Comparison of ENCODE assay signal across 8 cellular contexts in the genomic region with DNA sequence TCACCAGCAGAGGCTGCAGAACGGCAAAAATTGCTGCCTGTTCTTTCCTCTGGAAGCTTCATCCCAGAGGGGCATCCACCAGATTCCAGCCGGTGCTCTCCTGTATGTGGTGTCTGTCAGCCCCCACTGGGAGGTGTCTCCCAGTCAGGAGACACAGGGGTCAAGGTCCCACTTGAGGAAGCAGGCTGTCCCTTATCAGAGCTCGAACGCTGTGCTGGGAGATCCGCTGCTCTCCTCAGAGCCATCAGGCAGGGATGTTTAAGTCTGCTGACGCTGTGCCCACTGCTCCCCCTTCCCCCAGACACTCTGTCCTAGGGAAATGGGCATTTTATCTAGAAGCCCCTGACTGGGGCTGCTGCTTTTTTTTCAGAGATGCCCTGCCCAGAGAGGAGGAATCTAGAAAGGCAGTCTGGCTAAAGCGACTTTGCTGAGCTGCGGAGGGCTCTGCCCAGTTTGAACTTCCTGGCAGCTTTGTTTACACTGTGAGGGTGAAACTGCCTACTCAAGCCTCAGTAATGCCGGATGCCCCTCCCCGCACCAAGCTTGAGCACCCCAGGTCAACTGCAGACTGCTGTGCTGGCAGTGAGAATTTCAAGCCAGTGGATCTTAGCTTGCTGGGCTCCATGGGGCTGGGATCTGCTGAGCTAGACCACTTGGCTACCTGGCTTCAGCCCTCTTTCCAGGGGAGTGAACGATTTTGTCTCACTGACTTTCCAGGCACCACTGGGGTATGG.
DNase-seq lines count a peak whose midpoint lies in the region; ATAC-seq, FAIRE-seq and TF ChIP-seq lines count a peak whose summit lies in the region.
"Not testable (repeated sequence)": the region's sequence is repeated elsewhere in the genome, so short reads cannot be mapped to it uniquely, and the experiment has no call there.

No MANE protein-coding gene starts in this region.

- CTCF ChIA-PET in CD4-positive, alpha-beta T cell (lab: Charles Lee) = not testable (repeated sequence)

- H3K4me3 ChIP-seq in coronary artery = peak overlapping the region; percentile 56
- peak overlapping the region; percentile 37 for H3K4me3 ChIP-seq in left ventricle myocardium inferior
- not testable (repeated sequence) for H3K4me3 ChIP-seq in mucosa of stomach (ENCODE audit: low read length)
- peak overlapping the region in 4 of 8 donors; percentile 5 to 52 (median 12) for H3K4me3 ChIP-seq in spleen

- WGBS in spleen, 5 donors = 26 to 53% (median 38%) methylated on average over 5 to 11 of the region's 11 CpGs

- not testable (repeated sequence) for TF ChIP-seq CTCF in CD4-positive, alpha-beta T cell (IDR thresholded peaks at IDR 0.05); coronary artery (IDR thresholded peaks at IDR 0.05); left ventricle myocardium inferior (IDR thresholded peaks at IDR 0.05; ENCODE audit: borderline replicate concordance); spleen (IDR thresholded peaks at IDR 0.05 in 8 of 11, conservative IDR thresholded peaks at IDR 0.05 in 3 of 11)

- not testable (repeated sequence) for H3K9me3 ChIP-seq in CD4-positive, alpha-beta T cell (ENCODE audit: control insufficient read depth, low read length); mucosa of stomach (ENCODE audit: control insufficient read depth, low read length)
- H3K9me3 ChIP-seq in left ventricle myocardium inferior (replicated peaks) = peaks cover 34% of the 10 kb centered on the region
- peaks cover 0 to 38% (median 30%) of the 10 kb centered on the region in 8 donors for H3K9me3 ChIP-seq in spleen

- H3K4me3 Mint-ChIP-seq in CD4-positive, alpha-beta T cell = peak overlapping the region; percentile 56

- peak overlapping the region; percentile 57 for H3K9ac ChIP-seq in mucosa of stomach (ENCODE audit: low read length)

- peaks cover 11% of the 10 kb centered on the region for H3K9me3 Mint-ChIP-seq in CD4-positive, alpha-beta T cell

- H3K27ac Mint-ChIP-seq in CD4-positive, alpha-beta T cell = peak overlapping the region; percentile 33

- H3K36me3 Mint-ChIP-seq in CD4-positive, alpha-beta T cell (ENCODE audit: low read depth) = peaks cover 25% of the 10 kb centered on the region

- H3K4me1 Mint-ChIP-seq in CD4-positive, alpha-beta T cell (ENCODE audit: low read depth) = not testable (repeated sequence)

- H3K27me3 ChIP-seq in CD4-positive, alpha-beta T cell (ENCODE audit: control insufficient read depth, insufficient read depth, low read length); left ventricle myocardium inferior (ENCODE audit: low read depth); mucosa of stomach (ENCODE audit: control insufficient read depth, insufficient read depth, low read length); spleen (replicated peaks in 1 of 7): not testable (repeated sequence)

- peak in 1 of 3 donors; percentile 8 for TF ChIP-seq POLR2A in spleen (IDR thresholded peaks at IDR 0.05)

- not testable (repeated sequence) for H3K36me3 ChIP-seq in left ventricle myocardium inferior; mucosa of stomach (ENCODE audit: control insufficient read depth, insufficient read depth, low read length); spleen

- ATAC-seq in CD4-positive, alpha-beta T cell (ENCODE audit: poor library complexity) = not testable (repeated sequence)

- POLR2A ChIA-PET in CD4-positive, alpha-beta T cell (lab: Charles Lee) = interaction anchor here (0.7 kb wide), 1 partner anchor 145 kb away, joined by 4 read pairs; no protein-coding TSS in a partner anchor

- DNase-seq in CD4-positive, alpha-beta T cell = peak in 5 of 10 experiments; percentile 7 to 26 (median 23)
- DNase-seq in HCEC 1CT (peak; percentile 51), RCC 7860 (ENCODE audit: low spot score) (peak; percentile 54), activated T-cell treated with anti-CD3 and anti-CD28 coated beads for 1 hour (ENCODE audit: low read depth) (peak; percentile 4), spleen (peak; percentile 89)
- DNase-seq in coronary artery (ENCODE audit: low spot score); left ventricle myocardium inferior: not testable (repeated sequence)

- intact Hi-C loops in CD4-positive, alpha-beta T cell (cut with DNase I, micrococcal nuclease); left ventricle myocardium inferior (cut with micrococcal nuclease); spleen (cut with DNase I; ENCODE audit: low total_unique reads): not testable (repeated sequence)

- not testable (repeated sequence) for FAIRE-seq in RCC 7860 (lab: Jason Lieb, UNC)

- H3K27me3 Mint-ChIP-seq in CD4-positive, alpha-beta T cell = not testable (repeated sequence)

- not testable (repeated sequence) for H3K27ac ChIP-seq in CD4-positive, alpha-beta T cell (ENCODE audit: low read depth, low read length); left ventricle myocardium inferior (replicated peaks)
- peak overlapping the region; percentile 15 to 44 for H3K27ac ChIP-seq in coronary artery
- H3K27ac ChIP-seq in spleen = peak overlapping the region in 6 of 8 donors; percentile 32 to 82 (median 70)

- not testable (repeated sequence) for H3K4me1 ChIP-seq in left ventricle myocardium inferior; mucosa of stomach (ENCODE audit: control insufficient read depth, insufficient read depth, low read length)
- peaks cover 3 to 14% (median 6%) of the 10 kb centered on the region in 6 donors for H3K4me1 ChIP-seq in spleen
